Comparison of ENCODE assay signal across 17 cellular contexts in the genomic region with DNA sequence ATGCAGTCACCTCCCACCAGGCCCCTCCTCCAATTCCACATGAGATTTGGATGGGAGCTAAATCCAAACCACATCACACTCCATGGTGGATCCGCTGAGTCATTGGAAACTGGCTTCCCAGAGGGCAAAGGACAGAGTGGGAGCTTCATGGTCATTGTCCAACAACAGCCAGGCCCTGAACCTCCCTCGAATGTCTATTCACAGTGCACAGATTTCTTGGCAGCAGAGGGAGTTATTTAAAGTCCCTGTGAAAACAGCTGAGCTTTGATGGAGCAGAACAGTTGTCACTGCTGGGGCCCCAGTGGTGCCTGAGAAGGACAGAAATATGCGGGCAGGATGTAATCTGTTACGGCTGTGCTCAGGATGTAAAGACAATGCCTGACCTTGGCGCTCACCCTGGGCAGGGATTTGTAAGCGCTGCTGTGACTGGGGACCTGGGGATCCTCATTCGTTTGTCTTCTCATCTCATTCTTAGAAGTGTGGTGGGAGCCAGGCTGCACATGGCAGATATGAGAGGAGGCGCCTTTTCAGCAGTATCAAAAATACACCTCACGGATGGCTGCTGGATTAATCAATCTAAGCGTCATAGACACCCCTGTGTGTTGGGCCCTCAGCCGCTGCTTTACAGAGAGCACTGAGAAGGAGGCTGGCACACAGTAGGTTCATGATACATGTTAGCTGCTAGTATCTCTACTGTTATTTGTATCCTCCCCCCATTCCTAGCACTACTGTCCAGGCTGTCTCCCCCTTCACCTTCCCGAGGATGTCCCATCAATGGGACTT.
DNase-seq lines count a peak whose midpoint lies in the region; ATAC-seq and TF ChIP-seq lines count a peak whose summit lies in the region.
"Had no signal": no experiment of that assay in that cellular context is flagged by ENCODE, and none has a peak within 500 bp of the region (broad histone marks: within the 10 kb centered on the region; RNA-seq: fewer than 3 reads in every experiment).

No MANE protein-coding gene starts in this region.

- no peak overlapping the region for H3K9ac ChIP-seq in colonic mucosa (ENCODE audit: low read depth in 2 of 2, low read length in 2 of 2)

- intact Hi-C loops in colonic mucosa (cut with DNase I) (no loop called here), spleen (cut with DNase I; ENCODE audit: low total_unique reads) (no loop called here)

- H3K27ac ChIP-seq in colonic mucosa (no peak overlapping the region), lung (ENCODE audit: low read depth in 1 of 2, low read length in 1 of 2) (no peak overlapping the region), spleen (peak overlapping the region in 7 of 8 donors; percentile 55 to 79 (median 62))
- H3K27ac ChIP-seq: brain microvascular endothelial cell, HL-60 had no signal

- no peak for TF ChIP-seq CTCF in colonic mucosa (IDR thresholded peaks at IDR 0.05)
- no peak for TF ChIP-seq CTCF in lung (IDR thresholded peaks at IDR 0.05; ENCODE audit: control extremely low read depth, extremely low read depth)
- TF ChIP-seq CTCF in spleen (IDR thresholded peaks at IDR 0.05 in 8 of 11, conservative IDR thresholded peaks at IDR 0.05 in 3 of 11), result no peak

- 58% methylated on average over 12 of the region's 12 CpGs for WGBS in lung, 2 donors
- WGBS in spleen, 5 donors, result 47 to 59% (median 52%) methylated on average over 8 to 12 of the region's 12 CpGs

- H3K36me3 ChIP-seq in colonic mucosa (no peaks in the 10 kb centered on the region), lung (ENCODE audit: control insufficient read depth in 2 of 2, insufficient read depth in 2 of 2, low read length in 2 of 2) (no peaks in the 10 kb centered on the region), spleen (no peaks in the 10 kb centered on the region)
- H3K36me3 ChIP-seq: brain microvascular endothelial cell had no signal

- H3K9me3 ChIP-seq in colonic mucosa, result no peaks in the 10 kb centered on the region
- no peaks in the 10 kb centered on the region for H3K9me3 ChIP-seq in lung (ENCODE audit: control insufficient read depth in 2 of 2, insufficient read depth in 1 of 2, low read length in 1 of 2)
- H3K9me3 ChIP-seq in spleen, result no peaks in the 10 kb centered on the region

- H3K4me3 ChIP-seq in colonic mucosa (no peak overlapping the region), lung (no peak overlapping the region), spleen (no peak overlapping the region)

- ATAC-seq in lung (ENCODE audit: insufficient read depth, low FRiP score) (no peak), HG02970 (IDR thresholded peaks at IDR 0.05; ENCODE audit: low FRiP score, unreplicated experiment) (no peak), HG03025 (IDR thresholded peaks at IDR 0.05; ENCODE audit: low FRiP score, unreplicated experiment) (no peak), HG03442 (IDR thresholded peaks at IDR 0.05; ENCODE audit: unreplicated experiment) (no peak)

- peak; percentile 40 for DNase-seq in NCI-H82 (lab: John Stamatoyannopoulos, UW)
- DNase-seq in NCI-H82 treated with DMSO at 0.1 percent for 48 hours (lab: John Stamatoyannopoulos, UW; ENCODE audit: unreplicated experiment), result no peak
- DNase-seq in colonic mucosa, result peak; percentile 7
- peak; percentile 28 for DNase-seq in lung (ENCODE audit: low spot score)
- DNase-seq in spleen, result no peak
- DNase-seq: activated effector memory CD4-positive, alpha-beta T cell treated with anti-CD3 and anti-CD28 coated beads, Interleukin-2, amount 50 U/mL, for 16 hours; brain microvascular endothelial cell; Calu3; Karpas-422; kidney; NCI-H187 treated with DMSO at 0.1 percent for 48 hours; SIG-M5; T1000 had no signal

- H3K27me3 ChIP-seq in colonic mucosa, result no peaks in the 10 kb centered on the region
- H3K27me3 ChIP-seq in lung (ENCODE audit: control insufficient read depth, insufficient read depth), result no peaks in the 10 kb centered on the region
- H3K27me3 ChIP-seq in spleen (replicated peaks in 1 of 7), result peaks cover 0 to 10% (median 0%) of the 10 kb centered on the region in 7 donors
- H3K27me3 ChIP-seq: brain microvascular endothelial cell had no signal

- TF ChIP-seq POLR2A in spleen (IDR thresholded peaks at IDR 0.05), result no peak

- H3K4me1 ChIP-seq in colonic mucosa, result no peaks in the 10 kb centered on the region
- H3K4me1 ChIP-seq in lung (ENCODE audit: control insufficient read depth in 2 of 2, insufficient read depth in 2 of 2, low read length in 2 of 2), result no peaks in the 10 kb centered on the region
- peaks cover 0 to 11% (median 0%) of the 10 kb centered on the region in 6 donors for H3K4me1 ChIP-seq in spleen

Comparison
In these comparisons a context has a peak if more than half of its experiments do, and no peak if none do; other contexts are left out.
1. DNase-seq: peak in NCI-H82 (single experiment), colonic mucosa (single experiment) and lung (single experiment); none in NCI-H82 treated with DMSO at 0.1 percent for 48 hours (single experiment) and spleen (single experiment).
2. H3K27ac ChIP-seq: peak in spleen (7 of 8); none in colonic mucosa (single experiment) and lung (0 of 2).